In genomic region chr6:57108691-57109090, GRCh38 we compare ENCODE assay signal across 11 cellular contexts.
A peak's percentile ranks its signal among the peaks of the same experiment; 100 is the strongest.
DNase-seq lines count a peak whose midpoint lies in the region; ATAC-seq and TF ChIP-seq lines count a peak whose summit lies in the region.
"Had no signal": no experiment of that assay in that cellular context is flagged by ENCODE, and none has a peak within 500 bp of the region (broad histone marks: within the 10 kb centered on the region; RNA-seq: fewer than 3 reads in every experiment).

No MANE protein-coding gene starts in this region.

- H3K27ac ChIP-seq in caudate nucleus (ENCODE audit: low read depth, low read length) = no peak overlapping the region
- H3K27ac ChIP-seq: parathyroid adenoma had no signal

- ATAC-seq in HG03025 (IDR thresholded peaks at IDR 0.05; ENCODE audit: low FRiP score, unreplicated experiment) = peak; percentile 95

- TF ChIP-seq CTCF in GM13977 (IDR thresholded peaks at IDR 0.05; ENCODE audit: extremely low read depth, insufficient read depth, missing control alignments) (no peak), GM20000 (IDR thresholded peaks at IDR 0.05; ENCODE audit: extremely low read depth, missing control alignments) (no peak)

- in situ Hi-C loops in GM13977 (cut with MboI; ENCODE audit: low pct_unique_long_range_greater_than_20kb, low sequenced_read_pairs, unreplicated experiment) = no loop called here

- DNase-seq in GM13977 (ENCODE audit: low spot score) (peak; percentile 47), GM20000 (ENCODE audit: low spot score) (peak; percentile 42), NOMO-1 (lab: John Stamatoyannopoulos, UW; ENCODE audit: unreplicated experiment in 2 of 2) (peak; percentile 39 to 89), HuH-7.5 (ENCODE audit: low spot score) (no peak), kidney tubule cell (ENCODE audit: low spot score) (no peak), caudate nucleus (lab: John Stamatoyannopoulos, UW) (no peak)
- no peak for DNase-seq in activated CD4-positive, alpha-beta T cell treated with anti-CD3 and anti-CD28 coated beads, Interleukin-2, amount 50 U/mL, for 4 hours
- DNase-seq: activated CD4-positive, alpha-beta T cell treated with anti-CD3 and anti-CD28 coated beads, Interleukin-2, amount 50 U/mL, for 48 hours; islet precursor cell had no signal

Comparison
In these comparisons a context has a peak if more than half of its experiments do, and no peak if none do; other contexts are left out.
1. DNase-seq: peak in GM13977 (single experiment), GM20000 (single experiment) and NOMO-1 (2 of 2); none in HuH-7.5 (single experiment), kidney tubule cell (single experiment), caudate nucleus (0 of 61) and activated CD4-positive, alpha-beta T cell treated with anti-CD3 and anti-CD28 coated beads, Interleukin-2, amount 50 U/mL, for 4 hours (0 of 2).